Comparison of ENCODE assay signal across 22 cellular contexts in the genomic region with DNA sequence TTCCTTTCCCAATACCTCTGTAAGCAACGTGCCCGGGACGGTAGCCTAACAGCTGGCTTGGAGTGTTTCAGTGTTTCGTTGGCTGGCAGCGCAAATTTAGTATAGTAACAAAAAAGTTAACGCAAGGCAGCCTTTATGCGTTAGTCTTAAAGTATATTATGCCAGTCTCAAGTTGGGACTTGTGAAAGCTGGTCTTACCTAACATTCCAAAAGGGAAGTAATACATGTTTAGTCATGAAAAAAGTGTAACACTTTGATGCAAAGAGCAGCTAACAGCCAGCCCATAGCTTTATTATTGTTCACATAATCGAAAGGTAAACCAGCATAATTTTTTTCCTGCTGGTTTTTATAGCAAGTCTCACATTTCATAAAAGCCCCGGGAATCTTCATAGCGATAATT. TPM values are rescaled to one million over a fixed set of nuclear protein-coding genes. Genes with fewer than 3 reads are reported as not detected.
A peak's percentile ranks its signal among the peaks of the same experiment; 100 is the strongest.
DNase-seq lines count a peak whose midpoint lies in the region; ATAC-seq and TF ChIP-seq lines count a peak whose summit lies in the region.
"Had no signal": no experiment of that assay in that cellular context is flagged by ENCODE, and none has a peak within 500 bp of the region (broad histone marks: within the 10 kb centered on the region; RNA-seq: fewer than 3 reads in every experiment).

No MANE protein-coding gene starts in this region.

- H3K9me3 ChIP-seq in spleen = no peaks in the 10 kb centered on the region
- H3K9me3 ChIP-seq: A549 had no signal

- no peak for ATAC-seq in HG03439 (IDR thresholded peaks at IDR 0.05; ENCODE audit: unreplicated experiment)
- ATAC-seq: A549; activated CD8-positive, alpha-beta memory T cell treated with anti-CD3 and anti-CD28 coated beads, Interleukin-2, amount 10 ng/mL, durations not matched to agents 7 days and 5 days; stimulated activated naive B cell treated with anti-CD40 and anti-IgM and Interleukin-4, amounts not matched to agents 10 μg/mL and 1 μg/mL and 100 μg/mL, for 72 hours had no signal

- peak overlapping the region; percentile 57 for H3K27ac Mint-ChIP-seq in activated T-cell treated with anti-CD3 and anti-CD28 coated beads, Interleukin-2, amount 50 U/mL, for 24 hours
- H3K27ac Mint-ChIP-seq: CD4-positive, alpha-beta T cell; stimulated activated naive B cell treated with anti-CD40 and anti-IgM and Interleukin-4, amounts not matched to agents 10 μg/mL and 1 μg/mL and 100 μg/mL, for 72 hours had no signal

- DNase-seq in activated T-cell treated with anti-CD3 and anti-CD28 coated beads, Interleukin-2, amount 50 U/mL, for 24 hours = no peak
- no peak for DNase-seq in activated T-cell treated with anti-CD3 and anti-CD28 coated beads, Interleukin-2, amount 50 U/mL, for 48 hours
- DNase-seq in RWPE1 (ENCODE audit: low spot score) (peak; percentile 78), fibroblast of mammary gland (ENCODE audit: low read depth) (peak; percentile 10), spleen (no peak), NCI-H1930 (lab: John Stamatoyannopoulos, UW) (no peak), DMS53 (lab: John Stamatoyannopoulos, UW) (no peak)
- DNase-seq: activated CD4-positive, alpha-beta T cell treated with anti-CD3 and anti-CD28 coated beads for 36 hours; activated CD8-positive, alpha-beta memory T cell treated with anti-CD3 and anti-CD28 coated beads, Interleukin-2, amount 10 ng/mL, durations not matched to agents 7 days and 5 days; activated gamma-delta T cell treated with Interleukin-2 at 50 U/mL for 16 hours; amniotic stem cell; CD4-positive, alpha-beta T cell; central memory CD4-positive, alpha-beta T cell; islet precursor cell; NCI-H1092 treated with DMSO at 0.1 percent for 48 hours; NCI-H526; PC-9; stimulated activated naive B cell treated with anti-CD40 and anti-IgM and Interleukin-4, amounts not matched to agents 10 μg/mL and 1 μg/mL and 100 μg/mL, for 72 hours had no signal

- peak overlapping the region; percentile 31; the same call in 1 of the 2 replicates for H3K27ac ChIP-seq in RWPE1
- H3K27ac ChIP-seq in spleen = peak overlapping the region in 7 of 8 donors; percentile 10 to 85 (median 73)
- H3K27ac ChIP-seq: tibial nerve had no signal

- no peaks in the 10 kb centered on the region for H3K27me3 Mint-ChIP-seq in activated T-cell treated with anti-CD3 and anti-CD28 coated beads, Interleukin-2, amount 50 U/mL, for 24 hours
- H3K27me3 Mint-ChIP-seq: activated CD8-positive, alpha-beta memory T cell treated with anti-CD3 and anti-CD28 coated beads, Interleukin-2, amount 10 ng/mL, durations not matched to agents 7 days and 5 days; CD4-positive, alpha-beta T cell; stimulated activated naive B cell treated with anti-CD40 and anti-IgM and Interleukin-4, amounts not matched to agents 10 μg/mL and 1 μg/mL and 100 μg/mL, for 72 hours had no signal

- TF ChIP-seq CTCF in RWPE1 (conservative IDR thresholded peaks at IDR 0.05; ENCODE audit: low read depth) (no peak), fibroblast of mammary gland (conservative IDR thresholded peaks at IDR 0.05; ENCODE audit: control insufficient read depth, insufficient read depth, low read depth, low read length) (no peak), spleen (IDR thresholded peaks at IDR 0.05 in 8 of 11, conservative IDR thresholded peaks at IDR 0.05 in 3 of 11) (no peak)

- CTCF ChIA-PET in RWPE1 (lab: Yijun Ruan, JAX) = interaction anchor here (0.6 kb wide), 1 partner anchor 507 kb away, joined by 4 read pairs; no protein-coding TSS in a partner anchor

- intact Hi-C loops in spleen (cut with DNase I; ENCODE audit: low total_unique reads) = no loop called here

- POLR2A ChIA-PET in RWPE1 (lab: Yijun Ruan, JAX; ENCODE audit: low non-redundant PET) = interaction anchor here (0.7 kb wide), 1 partner anchor 22 kb away, joined by 3 read pairs; no protein-coding TSS in a partner anchor

- H3K4me3 ChIP-seq in fibroblast of mammary gland (ENCODE audit: control insufficient read depth, low read depth, low read length) = no peak overlapping the region
- H3K4me3 ChIP-seq in spleen = peak overlapping the region in 1 of 8 donors; percentile 13
- H3K4me3 ChIP-seq: A549, PC-9, tibial nerve had no signal

- peaks cover 0 to 28% (median 0%) of the 10 kb centered on the region in 6 donors for H3K4me1 ChIP-seq in spleen
- H3K4me1 ChIP-seq: tibial nerve had no signal

- no peaks in the 10 kb centered on the region for H3K36me3 Mint-ChIP-seq in activated T-cell treated with anti-CD3 and anti-CD28 coated beads, Interleukin-2, amount 50 U/mL, for 24 hours (ENCODE audit: low read depth)
- H3K36me3 Mint-ChIP-seq: stimulated activated naive B cell treated with anti-CD40 and anti-IgM and Interleukin-4, amounts not matched to agents 10 μg/mL and 1 μg/mL and 100 μg/mL, for 72 hours had no signal

- no peak for TF ChIP-seq POLR2A in spleen (IDR thresholded peaks at IDR 0.05)

- 52 to 89% (median 73%) methylated on average over 10 of the region's 10 CpGs for WGBS in spleen, 5 donors

- no peaks in the 10 kb centered on the region for H3K36me3 ChIP-seq in spleen
- H3K36me3 ChIP-seq: tibial nerve had no signal

- peaks cover 65% of the 10 kb centered on the region for H3K4me1 Mint-ChIP-seq in activated T-cell treated with anti-CD3 and anti-CD28 coated beads, Interleukin-2, amount 50 U/mL, for 24 hours (ENCODE audit: low read depth)
- H3K4me1 Mint-ChIP-seq: neural crest cell had no signal

- no peak overlapping the region for H3K4me3 Mint-ChIP-seq in activated T-cell treated with anti-CD3 and anti-CD28 coated beads, Interleukin-2, amount 50 U/mL, for 24 hours
- H3K4me3 Mint-ChIP-seq: activated CD4-positive, alpha-beta T cell treated with anti-CD3 and anti-CD28 coated beads for 36 hours; activated CD8-positive, alpha-beta memory T cell treated with anti-CD3 and anti-CD28 coated beads, Interleukin-2, amount 10 ng/mL, durations not matched to agents 7 days and 5 days; CD4-positive, alpha-beta T cell; neural crest cell; stimulated activated naive B cell treated with anti-CD40 and anti-IgM and Interleukin-4, amounts not matched to agents 10 μg/mL and 1 μg/mL and 100 μg/mL, for 72 hours had no signal

- no peaks in the 10 kb centered on the region for H3K9me3 Mint-ChIP-seq in activated T-cell treated with anti-CD3 and anti-CD28 coated beads, Interleukin-2, amount 50 U/mL, for 24 hours
- H3K9me3 Mint-ChIP-seq: CD4-positive, alpha-beta T cell; stimulated activated naive B cell treated with anti-CD40 and anti-IgM and Interleukin-4, amounts not matched to agents 10 μg/mL and 1 μg/mL and 100 μg/mL, for 72 hours had no signal

- no peaks in the 10 kb centered on the region for H3K27me3 ChIP-seq in spleen (replicated peaks in 1 of 7)
- H3K27me3 ChIP-seq: tibial nerve had no signal

RNA-seq across cellular contexts. Expression of a gene that starts 2.3 kb away (rescaled TPM):
- total RNA-seq in spleen = not detected
- polyA plus RNA-seq in spleen = not detected
- total RNA-seq: CD4-positive, alpha-beta T cell; neural crest cell; tibial nerve had no signal

RNA-seq across cellular contexts. Expression of a gene that starts 10.4 kb away (rescaled TPM):
- total RNA-seq in spleen = 10 to 100 TPM; 36.1 to 78.3 (median 48.9) TPM
- 10 to 100 TPM in 1 of 3 donors, 1 to 10 TPM in 2; 7.1 to 11.6 (median 9.6) TPM for polyA plus RNA-seq in spleen
- total RNA-seq: activated CD4-positive, alpha-beta T cell treated with anti-CD3 and anti-CD28 coated beads for 36 hours; activated CD8-positive, alpha-beta memory T cell treated with anti-CD3 and anti-CD28 coated beads, Interleukin-2, amount 10 ng/mL, durations not matched to agents 7 days and 5 days; neural crest cell; PC-9 had no signal
- polyA plus RNA-seq: A549 had no signal

RNA-seq across cellular contexts. Expression of a gene that starts 40.6 kb away (rescaled TPM):
- 1 to 10 TPM; 1.4 to 5.2 (median 3.1) TPM for total RNA-seq in spleen
- 1 to 10 TPM in 1 of 3 donors, under 1 TPM in 2; 0.32 to 1.8 (median 0.85) TPM for polyA plus RNA-seq in spleen
- total RNA-seq: neural crest cell, PC-9 had no signal
- polyA plus RNA-seq: A549 had no signal

Comparison
In these comparisons a context has a peak if more than half of its experiments do, and no peak if none do; other contexts are left out.
1. DNase-seq: peak in RWPE1 (single experiment) and fibroblast of mammary gland (single experiment); none in activated T-cell treated with anti-CD3 and anti-CD28 coated beads, Interleukin-2, amount 50 U/mL, for 24 hours (single experiment), activated T-cell treated with anti-CD3 and anti-CD28 coated beads, Interleukin-2, amount 50 U/mL, for 48 hours (0 of 2), spleen (single experiment), NCI-H1930 (0 of 2) and DMS53 (single experiment).